ENCODE assay signal across 1 cellular context in the genomic region with DNA sequence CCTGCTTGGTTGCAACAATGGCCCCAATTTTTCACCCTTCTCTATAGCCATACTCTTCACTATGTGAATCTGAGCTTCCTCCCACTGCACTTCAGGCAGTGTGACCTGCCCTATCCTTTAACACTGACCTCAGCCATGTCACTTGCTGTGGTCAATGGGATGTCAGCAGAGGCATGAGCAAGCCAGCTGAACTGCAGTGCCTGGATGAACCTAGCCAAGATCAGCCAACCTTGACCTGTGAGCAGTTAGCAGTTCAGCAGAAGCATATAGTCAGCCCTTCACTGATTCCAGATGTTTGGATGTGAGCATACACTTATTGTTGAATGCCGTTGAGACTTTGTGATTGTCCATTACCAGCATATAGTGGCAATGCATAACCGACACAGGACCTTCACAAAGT.
TF ChIP-seq lines count a peak whose summit lies in the region.

No MANE protein-coding gene starts in this region.

TF ChIP-seq in GM12878, 131 proteins besides CTCF, POLR2A, EP300 and RAD21 (continued from another document):
- TF ChIP-seq CUX1 (IDR thresholded peaks at IDR 0.05; ENCODE audit: insufficient replicate concordance, low read depth, low read length) (no peak), SUZ12 (IDR thresholded peaks at IDR 0.05; ENCODE audit: unreplicated experiment) (no peak), E2F8 (IDR thresholded peaks at IDR 0.05; ENCODE audit: low read depth, partially characterized antibody) (no peak), RUNX3 (IDR thresholded peaks at IDR 0.05; ENCODE audit: low read length) (peak; percentile 32; the same call in 1 of the 2 replicates), PAX5 (IDR thresholded peaks at IDR 0.05; ENCODE audit: borderline replicate concordance, low read depth, low read length) (peak; percentile 93)
